In genomic region chr6:103124471-103124870, GRCh38 we compare ENCODE assay signal across 9 cellular contexts.
"Had no signal": no experiment of that assay in that cellular context is flagged by ENCODE, and none has a peak within 500 bp of the region (broad histone marks: within the 10 kb centered on the region; RNA-seq: fewer than 3 reads in every experiment).

No MANE protein-coding gene starts in this region.

- ATAC-seq: GM23338, HCT116 had no signal

- DNase-seq: GM23248, GOT3, H7, H9, HCEC 1CT, HFFc6 had no signal

- H3K9me3 ChIP-seq: HAP-1 had no signal

- H3K27ac ChIP-seq: GM23248 had no signal

- H3K4me1 ChIP-seq: HAP-1 had no signal

- H3K9ac ChIP-seq: GM23248 had no signal

- H3K36me3 ChIP-seq: HAP-1 had no signal

- H3K4me3 ChIP-seq: GM23248, GM23338, HAP-1 had no signal
